8 cellular contexts compared by ENCODE assay signal in genomic region chr7:128697301-128697905, GRCh38. TPM values are rescaled to one million over a fixed set of nuclear protein-coding genes. Genes with fewer than 3 reads are reported as not detected.
DNase-seq lines count a peak whose midpoint lies in the region; TF ChIP-seq lines count a peak whose summit lies in the region.

No MANE protein-coding gene starts in this region.

- H3K4me1 ChIP-seq in OCI-LY7 (ENCODE audit: insufficient read depth, low read length, poor library complexity, severe bottlenecking) (no peaks in the 10 kb centered on the region), iPS-15b (ENCODE audit: control insufficient read depth, insufficient read depth, low read length) (peaks cover 21% of the 10 kb centered on the region)

- H3K27ac ChIP-seq in OCI-LY7 (ENCODE audit: low read depth, low read length, poor library complexity, severe bottlenecking): no peak overlapping the region

- no peaks in the 10 kb centered on the region for H4K20me1 ChIP-seq in OCI-LY7 (ENCODE audit: insufficient read depth, low read length)

- CTCF ChIA-PET in OCI-LY7 (lab: Charles Lee; ENCODE audit: unreplicated experiment): no interaction called here

- no peaks in the 10 kb centered on the region for H3K9me2 ChIP-seq in OCI-LY7 (ENCODE audit: insufficient read depth, low read length)

- no TSS peak for BruUV-seq in OCI-LY7 (replicated peaks; lab: Mats Ljungman, UMichigan)

- peaks cover 15% of the 10 kb centered on the region for H3K27me3 ChIP-seq in iPS-15b (ENCODE audit: control insufficient read depth, insufficient read depth, low read length)

- H3K9me3 ChIP-seq in OCI-LY7 (ENCODE audit: low read length) (no peaks in the 10 kb centered on the region), iPS-15b (ENCODE audit: control insufficient read depth, insufficient read depth, low read length) (no peaks in the 10 kb centered on the region)

- no peaks in the 10 kb centered on the region for H3K79me2 ChIP-seq in OCI-LY7 (ENCODE audit: insufficient read depth, low read depth, low read length)

- peak overlapping the region; percentile 13; the same call in 1 of the 2 replicates for H2AFZ ChIP-seq in OCI-LY7 (ENCODE audit: low read length)

- H3K36me3 ChIP-seq in OCI-LY7 (ENCODE audit: insufficient read depth, low read length): no peaks in the 10 kb centered on the region
- no peaks in the 10 kb centered on the region for H3K36me3 ChIP-seq in iPS-15b (ENCODE audit: control insufficient read depth, insufficient read depth, low read length)

- peak overlapping the region; percentile 32 for H3K9ac ChIP-seq in iPS-15b (ENCODE audit: low read depth, low read length)

- no peak for TF ChIP-seq CTCF in GM13976 (IDR thresholded peaks at IDR 0.05; ENCODE audit: borderline replicate concordance, control extremely low read depth, extremely low read depth, insufficient read depth, missing control alignments)
- TF ChIP-seq CTCF in OCI-LY7 (conservative IDR thresholded peaks at IDR 0.05; ENCODE audit: low read length): peak; percentile 53

- intact Hi-C loops in OCI-LY7 (cut with micrococcal nuclease; ENCODE audit: unreplicated experiment): no loop called here

- POLR2A ChIA-PET in OCI-LY7 (lab: Charles Lee): interaction anchor here (0.6 kb wide), 1 partner anchor 26 kb away, joined by 5 read pairs; no protein-coding TSS in a partner anchor

- in situ Hi-C loops in GM13976 (cut with MboI; ENCODE audit: low sequenced_read_pairs, unreplicated experiment): no loop called here

- DNase-seq in GM13976 (ENCODE audit: low spot score): peak; percentile 74
- peak; percentile 45 for DNase-seq in OCI-LY7 (ENCODE audit: low spot score)
- DNase-seq in amniotic epithelial cell (ENCODE audit: low read depth): peak; percentile 63
- DNase-seq in stimulated activated CD4-positive, alpha-beta T cell treated with anti-CD3 and anti-CD28 coated beads, Interleukin-12 subunit alpha, Interleukin-12 subunit beta, amount 100 ng/mL, for 48 hours (ENCODE audit: low read depth in 2 of 3, low spot score in 1 of 3): peak; percentile 50 to 55 (median 53)
- no peak for DNase-seq in kidney glomerular epithelial cell (lab: John Stamatoyannopoulos, UW)
- no peak for DNase-seq in midbrain (lab: John Stamatoyannopoulos, UW)
- DNase-seq in NCI-H1417 (lab: John Stamatoyannopoulos, UW): no peak

- peak overlapping the region; percentile 61; the same call in 1 of the 2 replicates for H3K4me2 ChIP-seq in OCI-LY7 (ENCODE audit: low read length)

- H3K4me3 ChIP-seq in OCI-LY7 (ENCODE audit: low read depth, low read length, poor library complexity, severe bottlenecking) (peak overlapping the region; percentile 43), iPS-15b (ENCODE audit: low read depth, low read length) (peak overlapping the region; percentile 78)

RNA-seq across cellular contexts. Expression of gene GARIN1A, which starts 25.3 kb away (rescaled TPM):
- 0.06 and 0.10 TPM in 2 replicates for total RNA-seq in OCI-LY7 (2014; rRNA removed; shearing (Covaris generic))
- total RNA-seq in OCI-LY7 (2022): 0.29 and 0.33 TPM in 2 replicates

RNA-seq across cellular contexts. Expression of gene CALU, which starts 41.8 kb away (rescaled TPM):
- total RNA-seq in OCI-LY7 (2014; rRNA removed; shearing (Covaris generic)): 45.6 and 61.3 TPM in 2 replicates
- 52.8 and 57.7 TPM in 2 replicates for total RNA-seq in OCI-LY7 (2022)

Comparison
In these comparisons a context has a peak if more than half of its experiments do, and no peak if none do; other contexts are left out.
1. DNase-seq: peak in GM13976 (single experiment), OCI-LY7 (single experiment), amniotic epithelial cell (single experiment) and stimulated activated CD4-positive, alpha-beta T cell treated with anti-CD3 and anti-CD28 coated beads, Interleukin-12 subunit alpha, Interleukin-12 subunit beta, amount 100 ng/mL, for 48 hours (3 of 3); none in kidney glomerular epithelial cell (single experiment), midbrain (single experiment) and NCI-H1417 (0 of 3).